Comparison of ENCODE assay signal across 31 cellular contexts in the genomic region with DNA sequence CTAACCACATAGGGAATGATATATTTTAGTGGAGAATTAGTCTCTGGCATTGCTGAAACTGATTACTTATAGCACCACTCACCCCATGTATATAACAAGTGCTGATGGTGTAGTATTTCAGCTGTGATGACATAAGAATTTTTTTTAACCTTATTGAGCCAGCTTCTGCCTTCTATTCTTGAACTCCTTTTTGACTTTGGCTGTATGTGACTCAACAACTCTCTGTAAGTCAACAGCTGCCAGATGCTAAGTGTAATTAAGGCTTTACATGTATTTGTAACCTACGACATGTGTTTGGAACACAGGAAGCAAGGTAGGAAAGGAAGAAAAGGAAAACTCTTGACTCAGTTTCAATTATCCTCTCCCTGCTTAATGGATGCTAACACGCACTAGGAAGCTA.
"Had no signal": no experiment of that assay in that cellular context is flagged by ENCODE, and none has a peak within 500 bp of the region (broad histone marks: within the 10 kb centered on the region; RNA-seq: fewer than 3 reads in every experiment).

No MANE protein-coding gene starts in this region.

- H3K36me3 ChIP-seq: breast epithelium, MG63, SJCRH30, WERI-Rb-1 had no signal

- H3K27ac ChIP-seq: body of pancreas, breast epithelium, SJCRH30, SK-N-MC, WERI-Rb-1 had no signal

- H3K27me3 ChIP-seq: body of pancreas, breast epithelium, SJCRH30 had no signal

- ATAC-seq: activated CD8-positive, alpha-beta memory T cell treated with anti-CD3 and anti-CD28 coated beads, Interleukin-2, amount 10 ng/mL, durations not matched to agents 7 days and 5 days; activated naive CD8-positive, alpha-beta T cell treated with anti-CD3 and anti-CD28 coated beads, Interleukin-2, amount 50 U/mL, for 24 hours; body of pancreas; Panc1 had no signal

- H3K9me3 ChIP-seq: body of pancreas, SJCRH30 had no signal

- H3K4me3 ChIP-seq: body of pancreas, breast epithelium, MG63, SJCRH30, SK-N-MC had no signal

- DNase-seq: activated CD4-positive, alpha-beta memory T cell treated with anti-CD3 and anti-CD28 coated beads, Interleukin-2, amount 10 ng/mL, durations not matched to agents 7 days and 5 days; activated CD4-positive, alpha-beta T cell treated with anti-CD3 and anti-CD28 coated beads for 1 hour; activated CD4-positive, alpha-beta T cell treated with anti-CD3 and anti-CD28 coated beads for 48 hours; activated CD4-positive, CD25-positive, alpha-beta regulatory T cell; activated CD8-positive, alpha-beta memory T cell treated with anti-CD3 and anti-CD28 coated beads for 24 hours; activated CD8-positive, alpha-beta memory T cell treated with anti-CD3 and anti-CD28 coated beads, Interleukin-2, amount 10 ng/mL, durations not matched to agents 7 days and 5 days; activated CD8-positive, alpha-beta memory T cell treated with anti-CD3 and anti-CD28 coated beads, Interleukin-2, amount 50 U/mL, for 48 hours; activated effector memory CD4-positive, alpha-beta T cell treated with Interleukin-2 at 50 U/mL for 16 hours; activated naive CD4-positive, alpha-beta T cell treated with anti-CD3 and anti-CD28 coated beads, Interleukin-2, amount 10 ng/mL, durations not matched to agents 7 days and 5 days; activated naive CD8-positive, alpha-beta T cell treated with anti-CD3 and anti-CD28 coated beads, Interleukin-2, amount 50 U/mL, for 24 hours; activated T-cell treated with anti-CD3 and anti-CD28 coated beads, Interleukin-2, amount 50 U/mL, for 48 hours; amniotic stem cell; aorta; body of pancreas; Karpas-422; KBM-7; MG63; MV-4-11; NCI-H1092; NCI-H1436 treated with DMSO at 0.1 percent for 48 hours; NCI-H1694 treated with DMSO at 0.1 percent for 48 hours; NCI-H2029; NCI-H345; NCI-H510A treated with DMSO at 0.1 percent for 48 hours; SHP77; T1000; WERI-Rb-1 had no signal

- H3K4me1 ChIP-seq: body of pancreas, breast epithelium, SJCRH30 had no signal
